ENCODE assay signal across 8 cellular contexts in genomic region chr9:124834586-124834985, GRCh38. TPM values are rescaled to one million over a fixed set of nuclear protein-coding genes. Genes with fewer than 3 reads are reported as not detected.
DNase-seq lines count a peak whose midpoint lies in the region; ATAC-seq and TF ChIP-seq lines count a peak whose summit lies in the region.

No MANE protein-coding gene starts in this region.

- DNase-seq in HCEC 1CT (peak; percentile 48), Peyer's patch (peak in 2 of 3 donors; percentile 77 to 83), fibroblast of villous mesenchyme (ENCODE audit: low read depth) (peak; percentile 27), sigmoid colon (no peak), T-helper 1 cell (no peak), germinal center (ENCODE audit: low spot score) (no peak), SKM-1 treated with dmso at 0.1 percent for 144 hours (lab: John Stamatoyannopoulos, UW; ENCODE audit: unreplicated experiment) (no peak)
- DNase-seq in natural killer cell treated with Interleukin-12 subunit alpha and Interleukin-12 subunit beta and Interleukin-15 and Interleukin-18, amount 100 ng/mL, for 72 hours (ENCODE audit: low spot score): no peak

- TF ChIP-seq EP300 in sigmoid colon (IDR thresholded peaks at IDR 0.05): no peak

- H3K4me3 Mint-ChIP-seq in natural killer cell treated with Interleukin-12 subunit alpha and Interleukin-12 subunit beta and Interleukin-15 and Interleukin-18, amount 100 ng/mL, for 72 hours: no peak overlapping the region

- peaks cover 6 to 8% of the 10 kb centered on the region in 2 donors for H3K27me3 Mint-ChIP-seq in natural killer cell treated with Interleukin-12 subunit alpha and Interleukin-12 subunit beta and Interleukin-15 and Interleukin-18, amount 100 ng/mL, for 72 hours

- peaks cover 0 to 3% of the 10 kb centered on the region in 2 donors for H3K4me1 Mint-ChIP-seq in natural killer cell treated with Interleukin-12 subunit alpha and Interleukin-12 subunit beta and Interleukin-15 and Interleukin-18, amount 100 ng/mL, for 72 hours (ENCODE audit: low read depth in 2 of 2)

- ATAC-seq in natural killer cell treated with Interleukin-12 subunit alpha and Interleukin-12 subunit beta and Interleukin-15 and Interleukin-18, amount 100 ng/mL, for 72 hours: no peak

- no peak overlapping the region for H3K27ac Mint-ChIP-seq in natural killer cell treated with Interleukin-12 subunit alpha and Interleukin-12 subunit beta and Interleukin-15 and Interleukin-18, amount 100 ng/mL, for 72 hours

- H3K36me3 ChIP-seq in Peyer's patch (no peaks in the 10 kb centered on the region), sigmoid colon (no peaks in the 10 kb centered on the region)

- no peaks in the 10 kb centered on the region for H3K9me3 Mint-ChIP-seq in natural killer cell treated with Interleukin-12 subunit alpha and Interleukin-12 subunit beta and Interleukin-15 and Interleukin-18, amount 100 ng/mL, for 72 hours

- H3K27me3 ChIP-seq in Peyer's patch: no peaks in the 10 kb centered on the region
- H3K27me3 ChIP-seq in sigmoid colon: no peaks in the 10 kb centered on the region

- 35 to 73% methylated on average over 7 of the region's 7 CpGs for WGBS in sigmoid colon, 2 donors

- H3K36me3 Mint-ChIP-seq in natural killer cell treated with Interleukin-12 subunit alpha and Interleukin-12 subunit beta and Interleukin-15 and Interleukin-18, amount 100 ng/mL, for 72 hours: no peaks in the 10 kb centered on the region

- TF ChIP-seq CTCF in Peyer's patch (IDR thresholded peaks at IDR 0.05) (no peak), fibroblast of villous mesenchyme (IDR thresholded peaks at IDR 0.05; ENCODE audit: insufficient read depth, low read depth, low read length) (no peak), sigmoid colon (IDR thresholded peaks at IDR 0.05) (no peak)

- peaks cover 0 to 13% (median 0%) of the 10 kb centered on the region in 4 donors for H3K4me1 ChIP-seq in Peyer's patch
- H3K4me1 ChIP-seq in sigmoid colon: peaks cover 0 to 36% (median 32%) of the 10 kb centered on the region in 4 donors

- H3K9me3 ChIP-seq in Peyer's patch (no peaks in the 10 kb centered on the region), sigmoid colon (no peaks in the 10 kb centered on the region)

- H3K4me3 ChIP-seq in Peyer's patch (peak overlapping the region in 1 of 4 donors; percentile 21), fibroblast of villous mesenchyme (ENCODE audit: low read depth, low read length) (no peak overlapping the region), sigmoid colon (no peak overlapping the region)

- H3K27ac ChIP-seq in Peyer's patch (peak overlapping the region in 2 of 4 donors; percentile 61 to 80), sigmoid colon (peak overlapping the region; percentile 58 to 79 (median 66))

- intact Hi-C loops in sigmoid colon (cut with DNase I): no loop called here

- TF ChIP-seq POLR2A in Peyer's patch (IDR thresholded peaks at IDR 0.05): peak in 1 of 2 donors; percentile 27
- TF ChIP-seq POLR2A in sigmoid colon (IDR thresholded peaks at IDR 0.05): no peak

RNA-seq across cellular contexts. Expression of gene WDR38, which starts 18.7 kb away (rescaled TPM):
- total RNA-seq in Peyer's patch: not detected
- total RNA-seq in fibroblast of villous mesenchyme: not detected in 2 replicates
- total RNA-seq in sigmoid colon: not detected
- not detected for polyA plus RNA-seq in sigmoid colon
- total RNA-seq in natural killer cell treated with Interleukin-12 subunit alpha and Interleukin-12 subunit beta and Interleukin-15 and Interleukin-18, amount 100 ng/mL, for 72 hours: not detected

RNA-seq across cellular contexts. Expression of gene RPL35, which starts 27.2 kb away (rescaled TPM):
- total RNA-seq in Peyer's patch: 1,000 to 10,000 TPM in 1 of 4 donors, 100 to 1,000 TPM in 3; 462 to 1,338 (median 588) TPM
- 1,727 and 1,986 TPM in 2 replicates for total RNA-seq in fibroblast of villous mesenchyme
- 1,000 to 10,000 TPM; 1,773 to 4,392 (median 3,675) TPM for total RNA-seq in sigmoid colon
- 1,000 to 10,000 TPM; 3,565 to 4,971 (median 3,954) TPM for polyA plus RNA-seq in sigmoid colon
- 1,000 to 10,000 TPM in 1 of 2 donors, 100 to 1,000 TPM in 1; 983 to 1,578 TPM for total RNA-seq in natural killer cell treated with Interleukin-12 subunit alpha and Interleukin-12 subunit beta and Interleukin-15 and Interleukin-18, amount 100 ng/mL, for 72 hours

RNA-seq across cellular contexts. Expression of gene ARPC5L, which starts 27.3 kb away (rescaled TPM):
- total RNA-seq in Peyer's patch (10 to 100 TPM; 15.7 to 23.5 (median 18.0) TPM), fibroblast of villous mesenchyme (14.2 TPM in 2 replicates), sigmoid colon (10 to 100 TPM; 16.9 to 26.2 (median 24.5) TPM)
- polyA plus RNA-seq in sigmoid colon: 10 to 100 TPM; 57.7 to 70.3 (median 65.7) TPM
- total RNA-seq in natural killer cell treated with Interleukin-12 subunit alpha and Interleukin-12 subunit beta and Interleukin-15 and Interleukin-18, amount 100 ng/mL, for 72 hours: 100 to 1,000 TPM; 215 to 218 TPM

RNA-seq across cellular contexts. Expression of gene OLFML2A, which starts 57.7 kb away (rescaled TPM):
- total RNA-seq in Peyer's patch: 10 to 100 TPM in 1 of 4 donors, 1 to 10 TPM in 2, under 1 TPM in 1; 0.88 to 10.0 (median 8.7) TPM
- 4.3 and 5.5 TPM in 2 replicates for total RNA-seq in fibroblast of villous mesenchyme
- 100 to 1,000 TPM in 1 of 4 donors, 10 to 100 TPM in 3; 60.0 to 147 (median 65.5) TPM for total RNA-seq in sigmoid colon
- 1 to 10 TPM in 1 of 3 donors, under 1 TPM in 2; 0.46 to 3.4 (median 0.60) TPM for polyA plus RNA-seq in sigmoid colon
- total RNA-seq in natural killer cell treated with Interleukin-12 subunit alpha and Interleukin-12 subunit beta and Interleukin-15 and Interleukin-18, amount 100 ng/mL, for 72 hours: not detected

Comparison
In these comparisons a context has a peak if more than half of its experiments do, and no peak if none do; other contexts are left out.
1. DNase-seq: peak in HCEC 1CT (single experiment), Peyer's patch (2 of 3) and fibroblast of villous mesenchyme (single experiment); none in sigmoid colon (single experiment), natural killer cell treated with Interleukin-12 subunit alpha and Interleukin-12 subunit beta and Interleukin-15 and Interleukin-18, amount 100 ng/mL, for 72 hours (single experiment), T-helper 1 cell (0 of 5), germinal center (single experiment) and SKM-1 treated with dmso at 0.1 percent for 144 hours (single experiment).
2. RNA of gene ARPC5L, which starts 27.3 kb away (total RNA-seq): 215 to 218 TPM in natural killer cell treated with Interleukin-12 subunit alpha and Interleukin-12 subunit beta and Interleukin-15 and Interleukin-18, amount 100 ng/mL, for 72 hours; 16.9 to 26.2 TPM in sigmoid colon, 15.7 to 23.5 TPM in Peyer's patch and 14.2 TPM in fibroblast of villous mesenchyme; every median in the first group is over 4 times any median in the second.